ENCODE assay signal across 10 cellular contexts in genomic region chr4:3257125-3257690, GRCh38. TPM values are rescaled to one million over a fixed set of nuclear protein-coding genes. Genes with fewer than 3 reads are reported as not detected.
DNase-seq lines count a peak whose midpoint lies in the region; FAIRE-seq and TF ChIP-seq lines count a peak whose summit lies in the region.
"Had no signal": no experiment of that assay in that cellular context is flagged by ENCODE, and none has a peak within 500 bp of the region (broad histone marks: within the 10 kb centered on the region; RNA-seq: fewer than 3 reads in every experiment).

No MANE protein-coding gene starts in this region.

- no peak overlapping the region for H3K4me3 ChIP-seq in WERI-Rb-1 (ENCODE audit: low read depth, low read length)

- FAIRE-seq in GM12892 (lab: Jason Lieb, UNC): no peak

- no peaks in the 10 kb centered on the region for H3K9me3 Mint-ChIP-seq in neural crest cell

- H3K36me3 ChIP-seq in WERI-Rb-1: no peaks in the 10 kb centered on the region

- TF ChIP-seq CTCF in WERI-Rb-1 (IDR thresholded peaks at IDR 0.05; ENCODE audit: low read depth, low read length) (no peak), neural crest cell (conservative IDR thresholded peaks at IDR 0.05) (no peak)

- no peaks in the 10 kb centered on the region for H3K9me3 ChIP-seq in WERI-Rb-1 (ENCODE audit: severe bottlenecking)

- no peaks in the 10 kb centered on the region for H3K27me3 Mint-ChIP-seq in neural crest cell (ENCODE audit: low read depth)
- H3K27me3 Mint-ChIP-seq: activated naive CD8-positive, alpha-beta T cell had no signal

- DNase-seq in GM12892 (ENCODE audit: insufficient read length) (peak; percentile 26), NCI-H1105 (lab: John Stamatoyannopoulos, UW) (peak; percentile 46), WERI-Rb-1 (peak; percentile 5), neural crest cell (ENCODE audit: low read depth, low spot score) (no peak), ACHN (no peak), dermis blood vessel endothelial cell (no peak), middle frontal gyrus (ENCODE audit: extremely low spot score, low spot score) (no peak)
- DNase-seq: NK-92 treated with Interleukin-12 subunit alpha and Interleukin-12 subunit beta, amount 100 ng/mL, for 24 hours had no signal

- H3K27ac ChIP-seq in WERI-Rb-1: no peak overlapping the region
- H3K27ac ChIP-seq: parathyroid adenoma had no signal

- peak overlapping the region; percentile 67 for H3K27ac Mint-ChIP-seq in neural crest cell (ENCODE audit: unreplicated experiment)
- H3K27ac Mint-ChIP-seq: activated naive CD8-positive, alpha-beta T cell had no signal

- no peaks in the 10 kb centered on the region for H3K27me3 ChIP-seq in WERI-Rb-1 (ENCODE audit: insufficient read depth, low read depth, severe bottlenecking)

- no peaks in the 10 kb centered on the region for H3K4me1 Mint-ChIP-seq in neural crest cell

- H3K4me3 Mint-ChIP-seq in neural crest cell: no peak overlapping the region
- H3K4me3 Mint-ChIP-seq: activated naive CD8-positive, alpha-beta T cell had no signal

- no peaks in the 10 kb centered on the region for H3K36me3 Mint-ChIP-seq in neural crest cell (ENCODE audit: low read depth)

- TF ChIP-seq POLR2A in GM12892 (IDR thresholded peaks at IDR 0.05; ENCODE audit: low read depth, low read length): no peak

- in situ Hi-C loops in ACHN (cut with HindIII; ENCODE audit: low pct_ligation_motif_present, low pct_unique_long_range_greater_than_20kb, low sequenced_read_pairs): no loop called here

RNA-seq across cellular contexts. Expression of gene MSANTD1, which starts 8.2 kb away (rescaled TPM):
- polyA plus RNA-seq in GM12892 (2012; ENCODE audit: missing spikeins): 0.40 TPM
- 1.2 TPM in 2 replicates for total RNA-seq in neural crest cell
- total RNA-seq in dermis blood vessel endothelial cell: 0.19 and 0.34 TPM in 2 replicates

RNA-seq across cellular contexts. Expression of gene RGS12, which starts 35.6 kb away (rescaled TPM):
- 1.3 TPM for polyA plus RNA-seq in GM12892 (2012; ENCODE audit: missing spikeins)
- total RNA-seq in neural crest cell: 60.4 and 69.5 TPM in 2 replicates
- total RNA-seq in dermis blood vessel endothelial cell: 42.9 and 56.3 TPM in 2 replicates

Comparison
In these comparisons a context has a peak if more than half of its experiments do, and no peak if none do; other contexts are left out.
1. DNase-seq: peak in GM12892 (single experiment), NCI-H1105 (single experiment) and WERI-Rb-1 (single experiment); none in neural crest cell (single experiment), ACHN (single experiment), dermis blood vessel endothelial cell (single experiment) and middle frontal gyrus (single experiment).